In the genomic region with DNA sequence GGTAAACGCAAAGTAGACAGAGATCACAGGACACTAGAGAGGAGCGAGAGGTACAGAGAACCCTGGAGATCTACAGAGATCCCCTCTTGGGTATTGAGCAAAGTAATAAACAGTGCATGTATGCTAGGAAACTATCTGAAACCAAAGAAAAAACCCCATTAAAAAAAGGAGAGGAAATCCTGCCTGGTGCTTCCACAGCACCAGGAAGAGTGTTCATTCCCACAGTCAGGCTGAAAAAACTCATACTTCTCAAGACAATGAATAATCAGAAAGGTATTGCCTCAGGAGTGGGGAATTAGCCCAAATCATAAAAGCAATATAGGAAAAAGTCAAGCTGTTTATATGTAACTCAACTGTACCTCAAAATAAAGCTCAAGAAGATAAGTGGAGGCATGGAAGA, we compare ENCODE assay signal across 18 cellular contexts. TPM values are rescaled to one million over a fixed set of nuclear protein-coding genes. Genes with fewer than 3 reads are reported as not detected.
DNase-seq lines count a peak whose midpoint lies in the region; FAIRE-seq and TF ChIP-seq lines count a peak whose summit lies in the region.
"Had no signal": no experiment of that assay in that cellular context is flagged by ENCODE, and none has a peak within 500 bp of the region (broad histone marks: within the 10 kb centered on the region; RNA-seq: fewer than 3 reads in every experiment).

No MANE protein-coding gene starts in this region.

- TF ChIP-seq CTCF in choroid plexus epithelial cell (conservative IDR thresholded peaks at IDR 0.05; ENCODE audit: low read depth, low read length) (no peak), esophagus squamous epithelium (IDR thresholded peaks at IDR 0.05) (no peak), esophagus muscularis mucosa (IDR thresholded peaks at IDR 0.05) (no peak)

- peak; percentile 20 for FAIRE-seq in H54 (lab: Jason Lieb, UNC)
- FAIRE-seq: G401.6 had no signal

- H3K36me3 ChIP-seq in BLaER1 (peaks cover 6% of the 10 kb centered on the region; the same call in 1 of the 2 replicates), mesodermal cell (ENCODE audit: control insufficient read depth, insufficient read depth, low read length) (peaks cover 15% of the 10 kb centered on the region), esophagus squamous epithelium (peaks cover 0 to 91% (median 0%) of the 10 kb centered on the region in 3 donors), esophagus muscularis mucosa (peaks cover 20 to 78% (median 38%) of the 10 kb centered on the region in 4 donors)

- TF ChIP-seq POLR2A in H54 (IDR thresholded peaks at IDR 0.05; ENCODE audit: low read depth, low read length): no peak
- no peak for TF ChIP-seq POLR2A in esophagus squamous epithelium (IDR thresholded peaks at IDR 0.05)
- TF ChIP-seq POLR2A in esophagus muscularis mucosa (IDR thresholded peaks at IDR 0.05; ENCODE audit: low read depth): no peak

- DNase-seq in H54 (ENCODE audit: insufficient read length, low spot score) (no peak), choroid plexus epithelial cell (ENCODE audit: low read depth) (peak; percentile 12), HK-2 (ENCODE audit: unreplicated experiment) (no peak), esophagus squamous epithelium (lab: John Stamatoyannopoulos, UW) (no peak), esophagus muscularis mucosa (ENCODE audit: extremely low spot score) (no peak)
- DNase-seq in stimulated activated naive CD4-positive, alpha-beta T cell treated with Interleukin-2 at 50 U/mL for 16 hours (lab: John Stamatoyannopoulos, UW): no peak
- DNase-seq: 8988T; CD8-positive, alpha-beta memory T cell; DMS53; NCI-H1105; NCI-H2081 treated with DMSO at 0.1 percent for 48 hours; NCI-H510A; NCI-H748 treated with DMSO at 0.1 percent for 48 hours; SHP77 had no signal

- TF ChIP-seq EP300 in esophagus muscularis mucosa (IDR thresholded peaks at IDR 0.05): no peak

- H3K4me3 ChIP-seq in BLaER1 (no peak overlapping the region), choroid plexus epithelial cell (ENCODE audit: low read depth, low read length) (no peak overlapping the region), mesodermal cell (ENCODE audit: extremely low read depth, insufficient read depth, low read length, poor library complexity, severe bottlenecking) (no peak overlapping the region), esophagus squamous epithelium (no peak overlapping the region), esophagus muscularis mucosa (no peak overlapping the region)
- H3K4me3 ChIP-seq: SK-N-MC had no signal

- peaks cover 12% of the 10 kb centered on the region for H3K4me1 ChIP-seq in BLaER1
- H3K4me1 ChIP-seq in mesodermal cell (ENCODE audit: control insufficient read depth, insufficient read depth, low read length, poor library complexity, severe bottlenecking): peaks cover 8% of the 10 kb centered on the region
- no peaks in the 10 kb centered on the region for H3K4me1 ChIP-seq in esophagus squamous epithelium
- H3K4me1 ChIP-seq in esophagus muscularis mucosa: no peaks in the 10 kb centered on the region

- H3K27me3 ChIP-seq in BLaER1: no peaks in the 10 kb centered on the region
- H3K27me3 ChIP-seq in esophagus squamous epithelium: no peaks in the 10 kb centered on the region
- no peaks in the 10 kb centered on the region for H3K27me3 ChIP-seq in esophagus muscularis mucosa

- 100% methylated on average over 2 of the region's 2 CpGs for WGBS in mesodermal cell (ENCODE audit: insufficient coverage in 2 of 2), 2 experiments
- WGBS in esophagus squamous epithelium, 2 donors: 79 to 82% methylated on average over 2 of the region's 2 CpGs
- WGBS in esophagus muscularis mucosa: 92% methylated on average over 2 of the region's 2 CpGs

- intact Hi-C loops in esophagus squamous epithelium (cut with DNase I) (no loop called here), esophagus muscularis mucosa (cut with DNase I) (no loop called here)

- H3K9me3 ChIP-seq in BLaER1 (no peaks in the 10 kb centered on the region), mesodermal cell (ENCODE audit: control insufficient read depth, low read length) (no peaks in the 10 kb centered on the region), esophagus squamous epithelium (no peaks in the 10 kb centered on the region), esophagus muscularis mucosa (no peaks in the 10 kb centered on the region)

- H3K4me2 ChIP-seq in BLaER1: 0 out of 2 replicates have a peak overlapping the region, but pooled peaks have one; percentile 10

- H3K9ac ChIP-seq in BLaER1: no peak overlapping the region

- no peaks in the 10 kb centered on the region for H4K20me1 ChIP-seq in BLaER1

- H3K27ac ChIP-seq in BLaER1 (no peak overlapping the region), mesodermal cell (ENCODE audit: low read depth, low read length, severe bottlenecking) (peak overlapping the region; percentile 45), esophagus squamous epithelium (no peak overlapping the region), esophagus muscularis mucosa (replicated peaks in 1 of 4) (no peak overlapping the region)
- H3K27ac ChIP-seq: SK-N-MC had no signal

RNA-seq across cellular contexts. Expression of gene ANKRD26, which starts 59.1 kb away (rescaled TPM):
- polyA plus RNA-seq in mesodermal cell (2013, experiment 1 of 2): 8.0 TPM
- 11.6 TPM for polyA plus RNA-seq in mesodermal cell (2013, experiment 2 of 2)
- 1 to 10 TPM; 2.5 to 6.9 (median 5.0) TPM for total RNA-seq in esophagus squamous epithelium
- 10 to 100 TPM in 1 of 4 donors, 1 to 10 TPM in 3; 4.0 to 12.5 (median 6.2) TPM for total RNA-seq in esophagus muscularis mucosa
